19 cellular contexts compared by ENCODE assay signal in the genomic region with DNA sequence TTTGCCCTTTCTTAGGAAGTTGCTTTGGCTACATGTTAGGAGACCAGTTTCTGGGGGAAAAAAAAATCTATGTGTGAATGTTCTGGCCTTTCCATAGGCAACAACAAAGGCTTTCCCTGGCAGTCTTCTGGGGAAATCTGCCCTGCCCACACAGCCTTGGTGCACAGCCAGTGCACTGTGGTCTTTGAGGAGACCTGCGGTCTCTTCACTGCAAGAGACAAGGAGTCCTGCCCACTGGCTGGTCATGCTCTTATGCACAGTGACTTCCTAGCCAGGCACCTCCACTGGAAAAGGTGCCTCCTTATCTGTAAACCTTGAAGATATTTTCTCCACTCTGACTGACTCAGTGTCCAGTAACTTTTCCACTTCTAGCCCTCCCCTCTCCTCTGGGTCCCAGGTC.
"Had no signal": no experiment of that assay in that cellular context is flagged by ENCODE, and none has a peak within 500 bp of the region (broad histone marks: within the 10 kb centered on the region; RNA-seq: fewer than 3 reads in every experiment).

No MANE protein-coding gene starts in this region.

- H3K4me1 Mint-ChIP-seq: endodermal cell; immature natural killer cell; stimulated activated effector memory CD8-positive, alpha-beta T cell treated with anti-CD3 and anti-CD28 coated beads, Interleukin-12 subunit alpha, Interleukin-12 subunit beta, amount 100 ng/mL, for 72 hours had no signal

- H3K4me1 ChIP-seq: left ventricle myocardium inferior, lower lobe of right lung, tibial artery, upper lobe of right lung, vagina had no signal

- H3K4me3 Mint-ChIP-seq: endodermal cell; immature natural killer cell; natural killer cell treated with Interleukin-12 subunit alpha and Interleukin-12 subunit beta and Interleukin-15 and Interleukin-18, amount 100 ng/mL, for 72 hours; stimulated activated effector memory CD8-positive, alpha-beta T cell treated with anti-CD3 and anti-CD28 coated beads, Interleukin-12 subunit alpha, Interleukin-12 subunit beta, amount 100 ng/mL, for 72 hours; stimulated activated naive CD8-positive, alpha-beta T cell treated with anti-CD3 and anti-CD28 coated beads, Interleukin-15, Interleukin-2, amounts not matched to agents 100 ng/mL and 50 ng/mL, for 24 hours had no signal

- H3K36me3 Mint-ChIP-seq: immature natural killer cell; natural killer cell treated with Interleukin-12 subunit alpha and Interleukin-12 subunit beta and Interleukin-15 and Interleukin-18, amount 100 ng/mL, for 72 hours; stimulated activated effector memory CD8-positive, alpha-beta T cell treated with anti-CD3 and anti-CD28 coated beads, Interleukin-12 subunit alpha, Interleukin-12 subunit beta, amount 100 ng/mL, for 72 hours had no signal

- H3K36me3 ChIP-seq: left ventricle myocardium inferior, lower lobe of right lung, ovary, tibial artery, upper lobe of right lung, vagina had no signal

- H3K4me3 ChIP-seq: coronary artery, left ventricle myocardium inferior, lower lobe of right lung, ovary, tibial artery, upper lobe of right lung, vagina had no signal

- H3K27ac Mint-ChIP-seq: endodermal cell; immature natural killer cell; natural killer cell treated with Interleukin-12 subunit alpha and Interleukin-12 subunit beta and Interleukin-15 and Interleukin-18, amount 100 ng/mL, for 72 hours; stimulated activated effector memory CD8-positive, alpha-beta T cell treated with anti-CD3 and anti-CD28 coated beads, Interleukin-12 subunit alpha, Interleukin-12 subunit beta, amount 100 ng/mL, for 72 hours; stimulated activated naive CD8-positive, alpha-beta T cell treated with anti-CD3 and anti-CD28 coated beads, Interleukin-15, Interleukin-2, amounts not matched to agents 100 ng/mL and 50 ng/mL, for 24 hours had no signal

- H3K27ac ChIP-seq: coronary artery, left ventricle myocardium inferior, lower lobe of right lung, ovary, tibial artery, upper lobe of right lung, vagina had no signal

- H3K27me3 ChIP-seq: ovary, tibial artery, upper lobe of right lung, vagina had no signal

- H3K9me3 ChIP-seq: left ventricle myocardium inferior, lower lobe of right lung, ovary, upper lobe of right lung, vagina had no signal

- DNase-seq: effector CD4-positive, alpha-beta T cell; endodermal cell; immature natural killer cell; left cardiac atrium; left ventricle myocardium inferior; lower lobe of right lung; mesenchymal stem cell; midbrain; ovary; right cardiac atrium; stimulated activated CD4-positive, alpha-beta T cell treated with anti-CD3 and anti-CD28 coated beads, Interleukin-4, amount 100 ng/mL, for 1 hour; stimulated activated CD8-positive, alpha-beta memory T cell treated with anti-CD3 and anti-CD28 coated beads, Interleukin-4, amount 100 ng/mL, for 48 hours; tibial artery; upper lobe of right lung had no signal
